8 cellular contexts compared by ENCODE assay signal in the genomic region with DNA sequence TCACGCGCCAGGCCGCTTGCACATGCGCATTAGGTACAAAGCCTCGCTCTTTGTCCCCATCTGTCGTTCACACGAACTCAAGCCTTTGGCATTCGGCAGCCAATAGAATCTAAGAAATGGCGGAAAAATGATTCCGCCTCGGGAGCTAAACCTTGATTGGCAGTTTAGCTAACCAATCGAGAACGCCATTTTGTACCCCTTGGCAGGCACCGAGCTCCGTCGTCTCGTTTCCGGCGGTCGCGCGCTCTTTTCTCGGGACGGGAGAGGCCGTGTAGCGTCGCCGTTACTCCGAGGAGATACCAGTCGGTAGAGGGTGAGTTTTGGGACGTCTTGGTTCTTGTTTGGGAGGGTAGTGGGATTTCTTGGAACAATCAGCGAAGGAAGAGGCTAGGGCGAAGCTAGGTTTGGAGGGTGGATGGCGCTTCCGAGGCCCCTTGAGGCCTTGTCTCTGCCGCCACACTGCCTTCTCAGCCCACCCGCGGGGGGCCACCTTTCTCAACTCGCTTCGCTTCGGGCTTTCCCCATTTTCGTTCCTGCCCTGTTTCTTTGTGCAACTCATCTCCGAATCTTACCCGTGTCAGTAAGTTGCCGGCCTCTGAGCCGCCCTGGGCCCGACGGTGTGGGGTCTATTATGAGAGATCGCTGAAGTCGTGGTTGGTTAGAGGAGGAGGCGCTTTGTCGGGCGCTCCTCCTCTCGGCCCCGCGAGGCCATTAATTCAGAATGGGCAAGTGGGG. TPM values are rescaled to one million over a fixed set of nuclear protein-coding genes. Genes with fewer than 3 reads are reported as not detected.
A peak's percentile ranks its signal among the peaks of the same experiment; 100 is the strongest.
DNase-seq lines count a peak whose midpoint lies in the region; ATAC-seq, FAIRE-seq and TF ChIP-seq lines count a peak whose summit lies in the region.

A gene with protein sequence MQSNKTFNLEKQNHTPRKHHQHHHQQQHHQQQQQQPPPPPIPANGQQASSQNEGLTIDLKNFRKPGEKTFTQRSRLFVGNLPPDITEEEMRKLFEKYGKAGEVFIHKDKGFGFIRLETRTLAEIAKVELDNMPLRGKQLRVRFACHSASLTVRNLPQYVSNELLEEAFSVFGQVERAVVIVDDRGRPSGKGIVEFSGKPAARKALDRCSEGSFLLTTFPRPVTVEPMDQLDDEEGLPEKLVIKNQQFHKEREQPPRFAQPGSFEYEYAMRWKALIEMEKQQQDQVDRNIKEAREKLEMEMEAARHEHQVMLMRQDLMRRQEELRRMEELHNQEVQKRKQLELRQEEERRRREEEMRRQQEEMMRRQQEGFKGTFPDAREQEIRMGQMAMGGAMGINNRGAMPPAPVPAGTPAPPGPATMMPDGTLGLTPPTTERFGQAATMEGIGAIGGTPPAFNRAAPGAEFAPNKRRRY (plus strand): TSS at position 227 of the 735 bp plus-strand sequence. CDS start 7,003 bp downstream, outside the sequence.

- peak within 1 kb of the TSS; percentile 41 to 81 (median 72) for H3K4me3 ChIP-seq in heart right ventricle
- peak within 1 kb of the TSS; percentile 52 to 65 (median 58) for H3K4me3 ChIP-seq in upper lobe of left lung

- H3K27ac ChIP-seq in heart right ventricle (peak within 1 kb of the TSS; percentile 76 to 96 (median 90)), upper lobe of left lung (peak within 1 kb of the TSS; percentile 89 to 94 (median 92))

- H3K9me3 ChIP-seq in heart right ventricle (no peaks in the 10 kb centered on the region), upper lobe of left lung (peaks cover 0 to 12% (median 0%) of the 10 kb centered on the region in 4 donors)

- FAIRE-seq in GM12892 (lab: Jason Lieb, UNC) = peak; percentile 88

- intact Hi-C loops in T-helper 1 cell treated with Interleukin-12 subunit alpha and Interleukin-12 subunit beta and Interleukin-4 antibody, amounts not matched to agents 30 ng/mL and 1 ng/mL, for 36 hours (cut with micrococcal nuclease) = loop anchor here (1.0 to 10.0 kb wide), 10 partner anchors 29 to 829 kb away; a partner anchor contains a TSS
- intact Hi-C loops in heart right ventricle (cut with DNase I) (loop anchor here in 3 of 10 donors (1.0 to 10.0 kb wide), 3 partner anchors 28 to 81 kb away; a partner anchor contains a TSS), posterior cingulate gyrus (cut with DNase I) (loop anchor here (2.0 to 5.0 kb wide), 2 partner anchors 29 to 84 kb away; a partner anchor contains a TSS)

- H3K36me3 ChIP-seq in heart right ventricle (peaks cover 0 to 10% (median 0%) of the 10 kb centered on the region in 9 donors), upper lobe of left lung (no peaks in the 10 kb centered on the region)

- no peak for TF ChIP-seq EP300 in upper lobe of left lung (IDR thresholded peaks at IDR 0.05)

- TF ChIP-seq CTCF in heart right ventricle (IDR thresholded peaks at IDR 0.05) (peak in 5 of 9 donors; percentile 13 to 47 (median 24)), upper lobe of left lung (IDR thresholded peaks at IDR 0.05) (peak in 2 of 6 experiments; percentile 9 to 19)

- H3K27me3 ChIP-seq in heart right ventricle (no peaks in the 10 kb centered on the region), upper lobe of left lung (no peaks in the 10 kb centered on the region)

- 0% methylated on average over 48 to 56 of the region's 56 CpGs for whole genome bisulfite sequencing in heart right ventricle, 2 donors
- 2 to 34% methylated on average over 17 to 56 of the region's 56 CpGs for WGBS in upper lobe of left lung, 2 donors

- ATAC-seq in HG02852 (IDR thresholded peaks at IDR 0.05; ENCODE audit: unreplicated experiment) = peak; percentile 84
- peak; percentile 91 to 98 (median 96) for ATAC-seq in heart right ventricle
- peak; percentile 96 for ATAC-seq in upper lobe of left lung (ENCODE audit: low FRiP score in 2 of 2)

- TF ChIP-seq POLR2A in GM12892 (IDR thresholded peaks at IDR 0.05; ENCODE audit: low read depth, low read length) (peak; percentile 79), upper lobe of left lung (IDR thresholded peaks at IDR 0.05) (peak in 3 of 4 donors; percentile 50 to 82 (median 81))

- peaks cover 0 to 37% (median 28%) of the 10 kb centered on the region in 9 donors for H3K4me1 ChIP-seq in heart right ventricle
- H3K4me1 ChIP-seq in upper lobe of left lung = peaks cover 8 to 13% (median 10%) of the 10 kb centered on the region in 4 donors

- DNase-seq in GM12892 (ENCODE audit: insufficient read length) (peak; percentile 52), NCI-H146 treated with DMSO at 0.1 percent for 48 hours (lab: John Stamatoyannopoulos, UW; ENCODE audit: unreplicated experiment) (peak; percentile 94), amniotic epithelial cell (ENCODE audit: low read depth) (peak; percentile 99), heart right ventricle (peak; percentile 74 to 95), posterior cingulate gyrus (peak; percentile 69 to 96 (median 76)), upper lobe of left lung (peak; percentile 87 to 88)

RNA-seq across cellular contexts. Expression of the gene that starts here (rescaled TPM):
- polyA plus RNA-seq in GM12892 (2012; ENCODE audit: missing spikeins) = 294 TPM
- 436 and 444 TPM in 2 replicates for total RNA-seq in T-helper 1 cell treated with Interleukin-12 subunit alpha and Interleukin-12 subunit beta and Interleukin-4 antibody, amounts not matched to agents 30 ng/mL and 1 ng/mL, for 36 hours
- total RNA-seq in heart right ventricle (100 to 1,000 TPM in 9 of 10 donors, 10 to 100 TPM in 1; 99.3 to 145 (median 114) TPM), upper lobe of left lung (100 to 1,000 TPM; 210 to 294 (median 239) TPM)
- 10 to 100 TPM; 55.0 to 90.3 TPM for polyA plus RNA-seq in heart right ventricle

Comparison
In these comparisons a context has a peak if more than half of its experiments do, and no peak if none do; other contexts are left out.
1. Peak in every context shown above with its lines: DNase-seq, ATAC-seq, H3K4me3 ChIP-seq and H3K27ac ChIP-seq.